ENCODE assay signal across 8 cellular contexts in genomic region chr10:117653170-117653515, GRCh38.
A peak's percentile ranks its signal among the peaks of the same experiment; 100 is the strongest.
DNase-seq lines count a peak whose midpoint lies in the region; ATAC-seq and TF ChIP-seq lines count a peak whose summit lies in the region.

No MANE protein-coding gene starts in this region.

- no peak overlapping the region for H3K27ac Mint-ChIP-seq in activated naive CD4-positive, alpha-beta T cell treated with anti-CD3 and anti-CD28 coated beads for 36 hours

- H3K36me3 Mint-ChIP-seq in activated naive CD4-positive, alpha-beta T cell treated with anti-CD3 and anti-CD28 coated beads for 36 hours (ENCODE audit: low read depth) = peaks cover 3% of the 10 kb centered on the region

- peaks cover 9% of the 10 kb centered on the region for H3K4me1 ChIP-seq in RWPE2 (ENCODE audit: insufficient read depth, poor library complexity, severe bottlenecking)

- no peaks in the 10 kb centered on the region for H3K36me3 ChIP-seq in RWPE2 (ENCODE audit: low read depth)

- no peak for TF ChIP-seq CTCF in RWPE2 (IDR thresholded peaks at IDR 0.05; ENCODE audit: poor library complexity, severe bottlenecking)

- intact Hi-C loops in activated naive CD4-positive, alpha-beta T cell treated with anti-CD3 and anti-CD28 coated beads for 36 hours (cut with micrococcal nuclease) = loop anchor here (1.0 to 10.0 kb wide), 5 partner anchors 10 to 1102 kb away; partner anchors contain the start of genes CACUL1, FAM204A and RAB11FIP2

- peaks cover 25% of the 10 kb centered on the region for H3K4me1 Mint-ChIP-seq in activated naive CD4-positive, alpha-beta T cell treated with anti-CD3 and anti-CD28 coated beads for 36 hours (ENCODE audit: low read depth)

- peak overlapping the region; percentile 52 for H3K27ac ChIP-seq in RWPE2 (ENCODE audit: poor library complexity, severe bottlenecking)

- H3K9me3 Mint-ChIP-seq in activated naive CD4-positive, alpha-beta T cell treated with anti-CD3 and anti-CD28 coated beads for 36 hours = peaks cover 17% of the 10 kb centered on the region

- peaks cover 26% of the 10 kb centered on the region for H3K27me3 Mint-ChIP-seq in activated naive CD4-positive, alpha-beta T cell treated with anti-CD3 and anti-CD28 coated beads for 36 hours (ENCODE audit: low read depth)

- no peak overlapping the region for H3K4me3 ChIP-seq in RWPE2 (ENCODE audit: severe bottlenecking)

- H3K27me3 ChIP-seq in RWPE2 (ENCODE audit: insufficient read depth, poor library complexity, severe bottlenecking) = no peaks in the 10 kb centered on the region

- peak; percentile 79 for ATAC-seq in HG02938 (IDR thresholded peaks at IDR 0.05; ENCODE audit: unreplicated experiment)
- peak; percentile 100 for ATAC-seq in RWPE2 (ENCODE audit: low read depth)

- DNase-seq in activated naive CD4-positive, alpha-beta T cell treated with anti-CD3 and anti-CD28 coated beads for 36 hours = peak; percentile 65
- no peak for DNase-seq in activated naive CD4-positive, alpha-beta T cell treated with Interleukin-2 at 50 U/mL for 16 hours
- DNase-seq in RWPE2 (ENCODE audit: low spot score) (no peak), kidney glomerular epithelial cell (lab: John Stamatoyannopoulos, UW) (peak; percentile 93), NCI-H2171 treated with DMSO at 0.1 percent for 48 hours (lab: John Stamatoyannopoulos, UW) (no peak), NCI-H345 treated with DMSO at 0.1 percent for 48 hours (lab: John Stamatoyannopoulos, UW; ENCODE audit: unreplicated experiment) (no peak)
- no peak for DNase-seq in activated CD8-positive, alpha-beta memory T cell treated with anti-CD3 and anti-CD28 coated beads, Interleukin-2, amount 50 U/mL, for 4 hours

- CTCF ChIA-PET in activated naive CD4-positive, alpha-beta T cell treated with anti-CD3 and anti-CD28 coated beads for 36 hours (lab: Charles Lee) = no interaction called here

- H3K4me3 Mint-ChIP-seq in activated naive CD4-positive, alpha-beta T cell treated with anti-CD3 and anti-CD28 coated beads for 36 hours = no peak overlapping the region

- H3K9me3 ChIP-seq in RWPE2 (ENCODE audit: severe bottlenecking) = peaks cover 5% of the 10 kb centered on the region

Comparison
In these comparisons a context has a peak if more than half of its experiments do, and no peak if none do; other contexts are left out.
1. DNase-seq: peak in activated naive CD4-positive, alpha-beta T cell treated with anti-CD3 and anti-CD28 coated beads for 36 hours (single experiment) and kidney glomerular epithelial cell (single experiment); none in activated naive CD4-positive, alpha-beta T cell treated with Interleukin-2 at 50 U/mL for 16 hours (single experiment), RWPE2 (single experiment), NCI-H2171 treated with DMSO at 0.1 percent for 48 hours (single experiment), NCI-H345 treated with DMSO at 0.1 percent for 48 hours (single experiment) and activated CD8-positive, alpha-beta memory T cell treated with anti-CD3 and anti-CD28 coated beads, Interleukin-2, amount 50 U/mL, for 4 hours (single experiment).